In the genomic region with DNA sequence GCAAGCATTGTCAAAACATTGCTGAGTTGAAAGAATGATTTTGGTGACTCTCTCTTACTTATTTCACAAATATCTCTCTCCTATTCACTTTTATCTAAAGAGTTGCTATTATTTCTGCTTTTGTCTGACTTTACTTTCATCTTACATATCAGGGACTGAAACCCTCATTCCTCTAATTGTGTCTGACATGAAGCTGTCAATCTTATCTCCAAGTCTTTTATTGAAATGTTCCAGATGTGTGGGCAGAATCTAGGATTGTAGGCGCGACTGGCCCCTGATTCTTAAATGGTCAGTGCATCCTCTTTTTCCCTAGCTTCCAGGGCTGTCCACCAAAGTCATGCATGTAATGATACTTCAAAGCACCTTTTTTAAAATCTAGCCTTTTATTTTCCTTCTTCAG, we compare ENCODE assay signal across 22 cellular contexts.
"Had no signal": no experiment of that assay in that cellular context is flagged by ENCODE, and none has a peak within 500 bp of the region (broad histone marks: within the 10 kb centered on the region; RNA-seq: fewer than 3 reads in every experiment).

No MANE protein-coding gene starts in this region.

- H3K9ac ChIP-seq: KMS-11 had no signal

- H3K9me3 Mint-ChIP-seq: IgD-negative memory B cell had no signal

- H3K4me3 Mint-ChIP-seq: IgD-negative memory B cell had no signal

- DNase-seq: Kasumi-1, MM.1S, NCI-H1092 treated with DMSO at 0.1 percent for 48 hours, NCI-H1436, NCI-H187, NCI-H2029, NCI-H2081 treated with DMSO at 0.1 percent for 48 hours, NCI-H2171, NCI-H226, NCI-H446, NCI-H510A, NCI-H524 treated with DMSO at 0.1 percent for 48 hours, NCI-H69, NCI-H774, PC-3, SHP77 had no signal

- H3K4me3 ChIP-seq: K562 had no signal

- H3K4me2 ChIP-seq: KMS-11 had no signal

- ATAC-seq: K562, Panc1, PC-3 had no signal

- H3K27ac Mint-ChIP-seq: IgD-negative memory B cell had no signal

- H3K36me3 Mint-ChIP-seq: IgD-negative memory B cell had no signal

- H3K4me1 Mint-ChIP-seq: IgD-negative memory B cell had no signal

- H3K27ac ChIP-seq: HL-60, KMS-11, RWPE1 had no signal
